1 cellular context compared by ENCODE assay signal in the genomic region with DNA sequence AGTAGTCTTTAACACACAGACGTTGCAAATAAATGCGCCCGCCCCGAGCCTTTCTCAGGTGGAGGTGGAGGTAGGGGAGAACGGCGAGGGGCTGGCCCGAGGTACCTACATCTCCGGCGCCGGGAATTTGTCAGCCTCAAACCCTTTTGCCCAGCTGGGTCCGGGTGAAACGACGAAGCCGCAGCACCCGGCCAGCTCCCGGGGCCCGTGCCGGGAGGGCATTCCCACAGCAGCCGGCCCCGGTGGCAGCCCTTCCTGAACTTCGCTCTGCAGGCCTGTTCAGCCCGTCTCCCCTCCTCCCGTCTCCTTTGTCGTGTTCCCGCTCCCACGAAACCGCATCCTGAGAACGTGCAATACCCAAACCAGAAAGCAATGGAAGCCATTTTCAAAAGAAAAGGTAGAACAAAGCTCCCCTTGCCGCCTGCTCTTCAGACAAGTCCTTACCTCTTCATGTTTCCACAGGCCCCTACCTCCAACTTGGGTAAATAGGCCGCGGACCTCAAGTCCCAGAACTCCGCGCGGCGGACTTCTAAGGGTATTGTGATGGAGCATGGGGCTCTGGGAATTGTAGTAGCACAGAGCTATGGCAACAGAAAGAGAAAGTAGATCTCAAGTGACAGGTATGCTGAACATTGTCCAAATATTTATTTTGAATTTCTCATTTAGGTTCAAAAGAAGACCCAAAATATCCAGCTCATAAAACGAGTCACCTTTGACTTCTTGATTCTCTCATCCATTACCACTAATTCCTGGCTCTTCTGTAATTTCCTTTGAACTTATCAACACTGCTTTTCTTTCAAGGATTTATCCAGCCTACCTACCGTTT.
A peak's percentile ranks its signal among the peaks of the same experiment; 100 is the strongest.
TF ChIP-seq lines count a peak whose summit lies in the region.

RBM41 (minus strand) TSS at position 501 of the 826 bp plus-strand sequence; CDS start at position 452, 49 bp downstream.

TF ChIP-seq in SK-N-SH, 30 proteins besides CTCF, POLR2A, EP300 and RAD21 (continued from another document):
- TF ChIP-seq, protein P1, sequence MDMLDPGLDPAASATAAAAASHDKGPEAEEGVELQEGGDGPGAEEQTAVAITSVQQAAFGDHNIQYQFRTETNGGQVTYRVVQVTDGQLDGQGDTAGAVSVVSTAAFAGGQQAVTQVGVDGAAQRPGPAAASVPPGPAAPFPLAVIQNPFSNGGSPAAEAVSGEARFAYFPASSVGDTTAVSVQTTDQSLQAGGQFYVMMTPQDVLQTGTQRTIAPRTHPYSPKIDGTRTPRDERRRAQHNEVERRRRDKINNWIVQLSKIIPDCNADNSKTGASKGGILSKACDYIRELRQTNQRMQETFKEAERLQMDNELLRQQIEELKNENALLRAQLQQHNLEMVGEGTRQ (IDR thresholded peaks at IDR 0.05; ENCODE audit: borderline replicate concordance, low read depth, low read length): no peak
- TF ChIP-seq, protein P2, sequence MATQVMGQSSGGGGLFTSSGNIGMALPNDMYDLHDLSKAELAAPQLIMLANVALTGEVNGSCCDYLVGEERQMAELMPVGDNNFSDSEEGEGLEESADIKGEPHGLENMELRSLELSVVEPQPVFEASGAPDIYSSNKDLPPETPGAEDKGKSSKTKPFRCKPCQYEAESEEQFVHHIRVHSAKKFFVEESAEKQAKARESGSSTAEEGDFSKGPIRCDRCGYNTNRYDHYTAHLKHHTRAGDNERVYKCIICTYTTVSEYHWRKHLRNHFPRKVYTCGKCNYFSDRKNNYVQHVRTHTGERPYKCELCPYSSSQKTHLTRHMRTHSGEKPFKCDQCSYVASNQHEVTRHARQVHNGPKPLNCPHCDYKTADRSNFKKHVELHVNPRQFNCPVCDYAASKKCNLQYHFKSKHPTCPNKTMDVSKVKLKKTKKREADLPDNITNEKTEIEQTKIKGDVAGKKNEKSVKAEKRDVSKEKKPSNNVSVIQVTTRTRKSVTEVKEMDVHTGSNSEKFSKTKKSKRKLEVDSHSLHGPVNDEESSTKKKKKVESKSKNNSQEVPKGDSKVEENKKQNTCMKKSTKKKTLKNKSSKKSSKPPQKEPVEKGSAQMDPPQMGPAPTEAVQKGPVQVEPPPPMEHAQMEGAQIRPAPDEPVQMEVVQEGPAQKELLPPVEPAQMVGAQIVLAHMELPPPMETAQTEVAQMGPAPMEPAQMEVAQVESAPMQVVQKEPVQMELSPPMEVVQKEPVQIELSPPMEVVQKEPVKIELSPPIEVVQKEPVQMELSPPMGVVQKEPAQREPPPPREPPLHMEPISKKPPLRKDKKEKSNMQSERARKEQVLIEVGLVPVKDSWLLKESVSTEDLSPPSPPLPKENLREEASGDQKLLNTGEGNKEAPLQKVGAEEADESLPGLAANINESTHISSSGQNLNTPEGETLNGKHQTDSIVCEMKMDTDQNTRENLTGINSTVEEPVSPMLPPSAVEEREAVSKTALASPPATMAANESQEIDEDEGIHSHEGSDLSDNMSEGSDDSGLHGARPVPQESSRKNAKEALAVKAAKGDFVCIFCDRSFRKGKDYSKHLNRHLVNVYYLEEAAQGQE (IDR thresholded peaks at IDR 0.05; ENCODE audit: low read depth, low read length): no peak
- TF ChIP-seq GABPA (IDR thresholded peaks at IDR 0.05; ENCODE audit: low read depth) (no peak), EZH2phosphoT487 (IDR thresholded peaks at IDR 0.05; ENCODE audit: borderline replicate concordance, low read depth) (no peak), JUND (IDR thresholded peaks at IDR 0.05) (no peak), TAF1 (IDR thresholded peaks at IDR 0.05; ENCODE audit: borderline replicate concordance, low read depth, low read length) (no peak), MEF2A (IDR thresholded peaks at IDR 0.05; ENCODE audit: borderline replicate concordance, low read depth) (no peak), MAX (IDR thresholded peaks at IDR 0.05; ENCODE audit: low read depth) (0 out of 2 replicates have a peak, but pooled peaks have one; percentile 33)
